33 cellular contexts compared by ENCODE assay signal in the genomic region with DNA sequence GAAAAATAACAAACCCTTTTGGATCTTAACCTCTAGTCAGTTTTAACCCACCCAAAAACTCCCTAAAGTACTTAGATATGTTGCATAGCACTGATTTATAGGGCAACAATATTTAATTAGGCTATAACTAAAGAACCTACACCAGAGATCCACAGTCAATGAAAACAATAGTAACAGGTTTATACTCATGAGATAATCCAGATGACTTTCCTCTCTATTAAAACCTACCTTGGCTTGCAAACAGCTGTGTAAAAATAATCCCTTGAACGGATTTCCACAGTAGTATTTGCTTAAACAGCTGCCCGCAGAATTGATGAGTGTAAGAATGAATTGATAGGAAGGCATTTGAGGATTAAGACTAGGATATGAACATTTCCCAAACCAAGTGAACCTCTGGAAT.
"Had no signal": no experiment of that assay in that cellular context is flagged by ENCODE, and none has a peak within 500 bp of the region (broad histone marks: within the 10 kb centered on the region; RNA-seq: fewer than 3 reads in every experiment).

No MANE protein-coding gene starts in this region.

- H3K36me3 ChIP-seq: adrenal gland, ascending aorta, brain microvascular endothelial cell, breast epithelium, cardiac muscle cell had no signal

- ATAC-seq: activated naive CD4-positive, alpha-beta T cell treated with anti-CD3 and anti-CD28 coated beads, Interleukin-2, amount 50 U/mL, for 72 hours; activated naive CD8-positive, alpha-beta T cell treated with anti-CD3 and anti-CD28 coated beads, Interleukin-2, amount 50 U/mL, for 24 hours; activated T-cell treated with anti-CD3 and anti-CD28 coated beads, Interleukin-2, amount 50 U/mL, for 4 hours; activated T-cell treated with anti-CD3 and anti-CD28 coated beads, Interleukin-2, amount 50 U/mL, for 72 hours; activated T-helper 17 cell treated with anti-CD3 and anti-CD28 coated beads, Interleukin-2, amount 50 U/mL, for 72 hours; body of pancreas had no signal

- H3K4me3 ChIP-seq: adrenal gland, ascending aorta, body of pancreas, breast epithelium, cardiac muscle cell had no signal

- FAIRE-seq: astrocyte, bronchial epithelial cell had no signal

- H3K9me3 ChIP-seq: adrenal gland, ascending aorta, body of pancreas, breast epithelium had no signal

- H3K27ac ChIP-seq: adrenal gland, ascending aorta, body of pancreas, brain microvascular endothelial cell, breast epithelium, cardiac muscle cell had no signal

- DNase-seq: activated effector memory CD4-positive, alpha-beta T cell treated with anti-CD3 and anti-CD28 coated beads, Interleukin-2, amount 50 U/mL, for 16 hours; activated effector memory CD4-positive, alpha-beta T cell treated with Interleukin-2 at 50 U/mL for 16 hours; activated gamma-delta T cell; activated gamma-delta T cell treated with Interleukin-2 at 50 U/mL for 16 hours; activated naive CD4-positive, alpha-beta T cell; activated naive CD4-positive, alpha-beta T cell treated with anti-CD3 and anti-CD28 coated beads for 36 hours; activated naive CD4-positive, alpha-beta T cell treated with anti-CD3 and anti-CD28 coated beads, Interleukin-2, amount 10 ng/mL, durations not matched to agents 7 days and 5 days; activated naive CD4-positive, alpha-beta T cell treated with anti-CD3 and anti-CD28 coated beads, Interleukin-2, amount 50 U/mL, for 16 hours; activated naive CD4-positive, alpha-beta T cell treated with Interleukin-2 at 50 U/mL for 16 hours; activated naive CD8-positive, alpha-beta T cell treated with anti-CD3 and anti-CD28 coated beads for 36 hours; activated naive CD8-positive, alpha-beta T cell treated with anti-CD3 and anti-CD28 coated beads, Interleukin-2, amount 10 ng/mL, durations not matched to agents 7 days and 5 days; activated naive CD8-positive, alpha-beta T cell treated with anti-CD3 and anti-CD28 coated beads, Interleukin-2, amount 50 U/mL, for 24 hours; activated T-cell treated with anti-CD3 and anti-CD28 coated beads, Interleukin-2, amount 50 U/mL, for 24 hours; activated T-cell treated with anti-CD3 and anti-CD28 coated beads, Interleukin-2, amount 50 U/mL, for 4 hours; activated T-cell treated with anti-CD3 and anti-CD28 coated beads, Interleukin-2, amount 50 U/mL, for 48 hours; activated T-cell treated with anti-CD3 and anti-CD28 coated beads, Interleukin-2, amount 50 U/mL, for 72 hours; adrenal gland; amniotic stem cell; amygdala; anterior cingulate cortex; aorta; body of pancreas; brain microvascular endothelial cell; caudate nucleus; central memory CD4-positive, alpha-beta T cell; cerebellar nuclear complex had no signal

- H3K4me1 ChIP-seq: adrenal gland, ascending aorta, body of pancreas, breast epithelium had no signal
